ENCODE assay signal across 7 cellular contexts in the genomic region with DNA sequence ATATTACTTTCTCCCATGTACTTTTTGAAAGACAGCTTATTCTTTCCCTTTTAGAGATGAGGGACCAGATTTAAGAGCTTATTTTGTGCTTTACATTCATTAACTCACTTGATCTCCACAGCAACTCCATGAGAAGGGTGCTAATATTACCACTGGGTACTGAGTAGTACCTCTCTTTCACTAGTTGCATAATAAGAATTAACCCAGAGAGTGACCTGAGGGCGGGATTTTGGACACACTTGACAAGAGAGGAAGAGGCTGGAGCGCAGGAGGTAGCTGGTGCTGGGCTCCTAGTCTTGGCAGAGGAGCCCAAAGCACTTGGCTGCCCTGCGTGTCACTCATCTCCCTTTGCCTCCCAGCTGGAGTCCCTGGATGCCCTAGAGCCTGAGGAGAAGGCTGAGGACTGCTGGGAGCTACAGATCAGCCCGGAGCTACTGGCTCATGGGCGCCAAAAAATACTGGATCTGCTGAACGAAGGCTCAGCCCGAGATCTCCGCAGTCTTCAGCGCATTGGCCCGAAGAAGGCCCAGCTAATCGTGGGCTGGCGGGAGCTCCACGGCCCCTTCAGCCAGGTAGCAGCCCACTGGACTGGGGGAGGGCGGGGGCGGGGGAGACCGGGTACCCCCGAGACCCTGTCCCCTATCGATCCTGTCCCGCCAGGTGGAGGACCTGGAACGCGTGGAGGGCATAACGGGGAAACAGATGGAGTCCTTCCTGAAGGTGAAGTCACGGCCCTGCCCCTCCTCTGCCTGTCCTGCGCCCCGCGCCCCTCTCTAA. TPM values are rescaled to one million over a fixed set of nuclear protein-coding genes. Genes with fewer than 3 reads are reported as not detected.
A peak's percentile ranks its signal among the peaks of the same experiment; 100 is the strongest.
DNase-seq lines count a peak whose midpoint lies in the region; ATAC-seq and TF ChIP-seq lines count a peak whose summit lies in the region.

No MANE protein-coding gene starts in this region.

- H3K27me3 ChIP-seq in Loucy (ENCODE audit: insufficient read depth, low read length, poor library complexity, severe bottlenecking) (no peaks in the 10 kb centered on the region), WERI-Rb-1 (ENCODE audit: insufficient read depth, low read depth, severe bottlenecking) (no peaks in the 10 kb centered on the region), gastroesophageal sphincter (no peaks in the 10 kb centered on the region), prostate gland (replicated peaks; ENCODE audit: insufficient read depth) (no peaks in the 10 kb centered on the region)

- intact Hi-C loops in prostate gland (cut with DNase I): loop anchor here (10.0 kb wide), 1 partner anchor 850 kb away; a partner anchor contains a TSS

- no peak overlapping the region for H2AFZ ChIP-seq in Loucy (ENCODE audit: low read length)

- 0% methylated on average over 2 to 5 of the region's 26 CpGs for WGBS in gastroesophageal sphincter (ENCODE audit: low coverage in 1 of 2), 2 donors
- 3% methylated on average over 23 of the region's 26 CpGs for WGBS in prostate gland

- no peaks in the 10 kb centered on the region for H3K9me2 ChIP-seq in Loucy (replicated peaks; ENCODE audit: low read depth, low read length)

- H3K79me2 ChIP-seq in Loucy (ENCODE audit: insufficient read depth, low read length): peaks cover 32% of the 10 kb centered on the region

- TF ChIP-seq CTCF in Loucy (conservative IDR thresholded peaks at IDR 0.05; ENCODE audit: low read length) (no peak), WERI-Rb-1 (IDR thresholded peaks at IDR 0.05; ENCODE audit: low read depth, low read length) (no peak), gastroesophageal sphincter (IDR thresholded peaks at IDR 0.05) (no peak), prostate gland (IDR thresholded peaks at IDR 0.05) (no peak)

- H3K4me1 ChIP-seq in Loucy (ENCODE audit: insufficient read depth, low read length, poor library complexity, severe bottlenecking) (peaks cover 26% of the 10 kb centered on the region), gastroesophageal sphincter (peaks cover 3 to 40% (median 20%) of the 10 kb centered on the region in 3 donors), prostate gland (replicated peaks) (peaks cover 10% of the 10 kb centered on the region)

- TF ChIP-seq POLR2A in gastroesophageal sphincter (IDR thresholded peaks at IDR 0.05) (peak; percentile 44), prostate gland (IDR thresholded peaks at IDR 0.05) (peak; percentile 7)

- H3K9ac ChIP-seq in Loucy (ENCODE audit: low read depth, low read length, poor library complexity, severe bottlenecking): peak overlapping the region; percentile 85

- peak; percentile 2 for ATAC-seq in gastroesophageal sphincter
- ATAC-seq in HG03521 (IDR thresholded peaks at IDR 0.05; ENCODE audit: unreplicated experiment): no peak
- no peak for ATAC-seq in HG03565 (IDR thresholded peaks at IDR 0.05; ENCODE audit: unreplicated experiment)

- H3K27ac ChIP-seq in WERI-Rb-1: peak overlapping the region; percentile 94
- peak overlapping the region; percentile 94 to 100 (median 98) for H3K27ac ChIP-seq in gastroesophageal sphincter
- peak overlapping the region; percentile 97 to 98 for H3K27ac ChIP-seq in prostate gland

- no peaks in the 10 kb centered on the region for H3K9me3 ChIP-seq in Loucy (ENCODE audit: insufficient read depth, low read depth, low read length)
- no peaks in the 10 kb centered on the region for H3K9me3 ChIP-seq in WERI-Rb-1 (ENCODE audit: severe bottlenecking)
- H3K9me3 ChIP-seq in gastroesophageal sphincter: no peaks in the 10 kb centered on the region
- no peaks in the 10 kb centered on the region for H3K9me3 ChIP-seq in prostate gland

- H3F3A ChIP-seq in Loucy (ENCODE audit: low read depth): peaks cover 13% of the 10 kb centered on the region

- H3K4me2 ChIP-seq in Loucy (ENCODE audit: low read depth, low read length, poor library complexity, severe bottlenecking): peak overlapping the region; percentile 90

- peaks cover 63% of the 10 kb centered on the region for H3K36me3 ChIP-seq in Loucy (ENCODE audit: insufficient read depth, low read length)
- H3K36me3 ChIP-seq in WERI-Rb-1: peaks cover 75% of the 10 kb centered on the region
- peaks cover 0 to 33% of the 10 kb centered on the region in 2 donors for H3K36me3 ChIP-seq in gastroesophageal sphincter
- peaks cover 0 to under 1% of the 10 kb centered on the region in 2 donors for H3K36me3 ChIP-seq in prostate gland

- H4K20me1 ChIP-seq in Loucy (ENCODE audit: insufficient read depth, low read length, poor library complexity, severe bottlenecking): peaks cover 17% of the 10 kb centered on the region

- H3K4me3 ChIP-seq in Loucy (ENCODE audit: low read length, poor library complexity, severe bottlenecking): peak overlapping the region; percentile 77
- peak overlapping the region; percentile 73 for H3K4me3 ChIP-seq in WERI-Rb-1 (ENCODE audit: low read depth, low read length)
- H3K4me3 ChIP-seq in gastroesophageal sphincter: peak overlapping the region; percentile 81 to 90
- peak overlapping the region; percentile 63 to 68 for H3K4me3 ChIP-seq in prostate gland

- no peak for TF ChIP-seq EP300 in gastroesophageal sphincter (IDR thresholded peaks at IDR 0.05)

- peak; percentile 60 for DNase-seq in EL
- DNase-seq in WERI-Rb-1: peak; percentile 57
- DNase-seq in prostate gland (ENCODE audit: low spot score): peak; percentile 45

RNA-seq across cellular contexts. Expression of a gene that starts 1.7 kb away (rescaled TPM):
- total RNA-seq in gastroesophageal sphincter (100 to 1,000 TPM in 3 of 4 donors, 10 to 100 TPM in 1; 86.3 to 212 (median 116) TPM), prostate gland (100 to 1,000 TPM; 180 to 188 TPM)

RNA-seq across cellular contexts. Expression of a gene that starts 7.3 kb away (rescaled TPM):
- total RNA-seq in gastroesophageal sphincter (10 to 100 TPM in 1 of 4 donors, 1 to 10 TPM in 3; 4.2 to 13.5 (median 6.0) TPM), prostate gland (10 to 100 TPM in 1 of 2 donors, 1 to 10 TPM in 1; 6.6 to 19.2 TPM)

RNA-seq across cellular contexts. Expression of a gene that starts 11.3 kb away (rescaled TPM):
- total RNA-seq in gastroesophageal sphincter (10 to 100 TPM; 19.3 to 29.6 (median 20.2) TPM), prostate gland (10 to 100 TPM; 64.3 to 64.4 TPM)

RNA-seq across cellular contexts. Expression of a gene that starts 14.1 kb away (rescaled TPM):
- total RNA-seq in gastroesophageal sphincter (10 to 100 TPM in 3 of 4 donors, 1 to 10 TPM in 1; 9.4 to 17.3 (median 12.8) TPM), prostate gland (10 to 100 TPM; 58.5 to 89.6 TPM)

RNA-seq across cellular contexts. Expression of a gene that starts 15.6 kb away (rescaled TPM):
- total RNA-seq in gastroesophageal sphincter: 100 to 1,000 TPM in 3 of 4 donors, 10 to 100 TPM in 1; 82.2 to 162 (median 129) TPM
- total RNA-seq in prostate gland: 100 to 1,000 TPM in 1 of 2 donors, 10 to 100 TPM in 1; 59.3 to 247 TPM
